ENCODE assay signal across 16 cellular contexts in genomic region chr4:79083406-79084010, GRCh38.
DNase-seq lines count a peak whose midpoint lies in the region; ATAC-seq and TF ChIP-seq lines count a peak whose summit lies in the region.
"Had no signal": no experiment of that assay in that cellular context is flagged by ENCODE, and none has a peak within 500 bp of the region (broad histone marks: within the 10 kb centered on the region; RNA-seq: fewer than 3 reads in every experiment).

No MANE protein-coding gene starts in this region.

- H3K27ac Mint-ChIP-seq in neural progenitor cell: peak overlapping the region; percentile 55
- H3K27ac Mint-ChIP-seq: activated naive CD8-positive, alpha-beta T cell treated with anti-CD3 and anti-CD28 coated beads, Interleukin-2, amount 10 ng/mL, durations not matched to agents 7 days and 5 days had no signal

- H3K9me3 Mint-ChIP-seq in neural progenitor cell: peaks cover 16% of the 10 kb centered on the region
- H3K9me3 Mint-ChIP-seq: activated naive CD8-positive, alpha-beta T cell treated with anti-CD3 and anti-CD28 coated beads, Interleukin-2, amount 10 ng/mL, durations not matched to agents 7 days and 5 days had no signal

- peaks cover 39% of the 10 kb centered on the region for H3K4me1 Mint-ChIP-seq in neural progenitor cell
- H3K4me1 Mint-ChIP-seq: activated naive CD8-positive, alpha-beta T cell treated with anti-CD3 and anti-CD28 coated beads, Interleukin-2, amount 10 ng/mL, durations not matched to agents 7 days and 5 days had no signal

- TF ChIP-seq EP300 in transverse colon (IDR thresholded peaks at IDR 0.05; ENCODE audit: low read depth): peak; percentile 90

- peak; percentile 99 for ATAC-seq in left ventricle myocardium superior
- ATAC-seq: mucosa of descending colon had no signal

- H3K4me3 ChIP-seq in neural progenitor cell (no peak overlapping the region), transverse colon (no peak overlapping the region)
- H3K4me3 ChIP-seq: mucosa of descending colon, ovary, PC-9 had no signal

- H3K27me3 ChIP-seq in neural progenitor cell (no peaks in the 10 kb centered on the region), transverse colon (no peaks in the 10 kb centered on the region)
- H3K27me3 ChIP-seq: ovary had no signal

- WGBS in transverse colon (ENCODE audit: low coverage in 1 of 2), 2 donors: 63 to 76% methylated on average over 2 of the region's 2 CpGs

- H3K36me3 Mint-ChIP-seq in neural progenitor cell: peaks cover 6% of the 10 kb centered on the region
- H3K36me3 Mint-ChIP-seq: activated naive CD8-positive, alpha-beta T cell treated with anti-CD3 and anti-CD28 coated beads, Interleukin-2, amount 10 ng/mL, durations not matched to agents 7 days and 5 days had no signal

- H3F3A ChIP-seq in neural progenitor cell (ENCODE audit: low read depth): peaks cover 7% of the 10 kb centered on the region

- no peak for TF ChIP-seq POLR2A in transverse colon (IDR thresholded peaks at IDR 0.05)

- in situ Hi-C loops in transverse colon (cut with MboI; ENCODE audit: low pct_ligation_motif_present in 1 of 4, low pct_unique_long_range_greater_than_20kb in 1 of 4, low sequenced_read_pairs in 3 of 4): no loop called here

- H3K79me2 ChIP-seq in neural progenitor cell (ENCODE audit: low read depth): no peaks in the 10 kb centered on the region

- H2AFZ ChIP-seq in neural progenitor cell (replicated peaks): no peak overlapping the region
- H2AFZ ChIP-seq: PC-9 had no signal

- no peak overlapping the region for H3K4me3 Mint-ChIP-seq in neural progenitor cell
- H3K4me3 Mint-ChIP-seq: activated naive CD8-positive, alpha-beta T cell treated with anti-CD3 and anti-CD28 coated beads, Interleukin-2, amount 10 ng/mL, durations not matched to agents 7 days and 5 days had no signal

- H3K27ac ChIP-seq in neural progenitor cell (no peak overlapping the region), transverse colon (peak overlapping the region in 3 of 4 donors; percentile 22 to 74 (median 45))
- H3K27ac ChIP-seq: ovary, PC-9 had no signal

- TF ChIP-seq CTCF in neural progenitor cell (IDR thresholded peaks at IDR 0.05): no peak
- TF ChIP-seq CTCF in transverse colon (IDR thresholded peaks at IDR 0.05): no peak

- H3K9ac ChIP-seq in neural progenitor cell: no peak overlapping the region

- H3K9me3 ChIP-seq in neural progenitor cell (ENCODE audit: low read depth): peaks cover 8% of the 10 kb centered on the region
- H3K9me3 ChIP-seq in transverse colon: peaks cover 7 to 12% of the 10 kb centered on the region in 2 donors
- H3K9me3 ChIP-seq: ovary had no signal

- H4K20me1 ChIP-seq in neural progenitor cell (ENCODE audit: low read depth): no peaks in the 10 kb centered on the region

- peak overlapping the region; percentile 3 for H3K4me2 ChIP-seq in neural progenitor cell
- H3K4me2 ChIP-seq: PC-9 had no signal

- H3K4me1 ChIP-seq in neural progenitor cell (peaks cover 20% of the 10 kb centered on the region), transverse colon (no peaks in the 10 kb centered on the region)

- peaks cover 4% of the 10 kb centered on the region for H3K27me3 Mint-ChIP-seq in neural progenitor cell (ENCODE audit: insufficient read depth, low read depth)

- intact Hi-C loops in left ventricle myocardium superior (cut with micrococcal nuclease): no loop called here
- intact Hi-C loops in transverse colon (cut with DNase I; ENCODE audit: low total_unique reads): loop anchor here (5.0 kb wide), 1 partner anchor 94 kb away; no protein-coding TSS in a partner anchor
- intact Hi-C loops in posterior vena cava (cut with DNase I): no loop called here

- peaks cover 5% of the 10 kb centered on the region for H3K36me3 ChIP-seq in neural progenitor cell
- H3K36me3 ChIP-seq in transverse colon: no peaks in the 10 kb centered on the region
- H3K36me3 ChIP-seq: ovary had no signal

- DNase-seq in cerebellar cortex (ENCODE audit: low spot score): peak; percentile 18
- no peak for DNase-seq in left ventricle myocardium superior
- DNase-seq in neural progenitor cell (ENCODE audit: low spot score): peak; percentile 39
- no peak for DNase-seq in transverse colon
- DNase-seq in posterior vena cava (ENCODE audit: low spot score): no peak
- no peak for DNase-seq in NCI-H2227 (lab: John Stamatoyannopoulos, UW; ENCODE audit: unreplicated experiment)
- DNase-seq in stimulated activated CD4-positive, alpha-beta T cell treated with anti-CD3 and anti-CD28 coated beads, Interleukin-4, amount 100 ng/mL, for 1 hour: no peak
- DNase-seq: activated naive CD8-positive, alpha-beta T cell treated with anti-CD3 and anti-CD28 coated beads, Interleukin-2, amount 10 ng/mL, durations not matched to agents 7 days and 5 days; activated T-cell treated with anti-CD3 and anti-CD28 coated beads, Interleukin-2, amount 50 U/mL, for 48 hours; central memory CD4-positive, alpha-beta T cell; foreskin fibroblast; mucosa of descending colon; NCI-H1694; NCI-H69; PC-9 had no signal

Comparison
In these comparisons a context has a peak if more than half of its experiments do, and no peak if none do; other contexts are left out.
1. DNase-seq: peak in cerebellar cortex (single experiment) and neural progenitor cell (single experiment); none in left ventricle myocardium superior (single experiment), transverse colon (single experiment), posterior vena cava (single experiment), NCI-H2227 (single experiment) and stimulated activated CD4-positive, alpha-beta T cell treated with anti-CD3 and anti-CD28 coated beads, Interleukin-4, amount 100 ng/mL, for 1 hour (single experiment).